8 cellular contexts compared by ENCODE assay signal in genomic region chr3:86990171-86990733, GRCh38. TPM values are rescaled to one million over a fixed set of nuclear protein-coding genes. Genes with fewer than 3 reads are reported as not detected.
DNase-seq lines count a peak whose midpoint lies in the region; ATAC-seq and TF ChIP-seq lines count a peak whose summit lies in the region.

No MANE protein-coding gene starts in this region.

- TF ChIP-seq POLR2A in adrenal gland (IDR thresholded peaks at IDR 0.05): no peak

- H3K36me3 ChIP-seq in BE2C (no peaks in the 10 kb centered on the region), duodenal mucosa (ENCODE audit: control insufficient read depth in 1 of 2, insufficient read depth in 2 of 2, low read length in 2 of 2) (no peaks in the 10 kb centered on the region), adrenal gland (replicated peaks in 1 of 2) (no peaks in the 10 kb centered on the region)

- intact Hi-C loops in adrenal gland (cut with DNase I): no loop called here

- H3K4me3 ChIP-seq in BE2C (ENCODE audit: low read depth, low read length) (peak overlapping the region; percentile 29), duodenal mucosa (ENCODE audit: low read depth in 1 of 2, low read length in 2 of 2) (peak overlapping the region; percentile 9 to 64), adrenal gland (peak overlapping the region in 1 of 4 donors; percentile 67)

- TF ChIP-seq CTCF in BE2C (IDR thresholded peaks at IDR 0.05; ENCODE audit: low read depth, low read length) (no peak), adrenal gland (IDR thresholded peaks at IDR 0.05) (no peak)

- H3K27ac ChIP-seq in duodenal mucosa (ENCODE audit: low read depth, low read length) (peak overlapping the region; percentile 50), adrenal gland (peak overlapping the region in 2 of 5 donors; percentile 65 to 80)

- H3K27me3 ChIP-seq in BE2C (peaks cover 70% of the 10 kb centered on the region), duodenal mucosa (ENCODE audit: control insufficient read depth in 1 of 2, insufficient read depth in 2 of 2, low read length in 2 of 2) (peaks cover 12 to 14% of the 10 kb centered on the region in 2 donors), adrenal gland (peaks cover 16% of the 10 kb centered on the region)

- DNase-seq in BE2C: no peak
- peak; percentile 56 for DNase-seq in myocyte (ENCODE audit: low read depth)
- no peak for DNase-seq in SHP77 (lab: John Stamatoyannopoulos, UW)
- DNase-seq in adrenal gland: no peak
- DNase-seq in NCI-H446 treated with DMSO at 0.1 percent for 48 hours (lab: John Stamatoyannopoulos, UW): no peak

- peak overlapping the region in 1 of 2 donors; percentile 30 for H3K9ac ChIP-seq in duodenal mucosa (ENCODE audit: low read depth in 1 of 2, low read length in 2 of 2)

- no peaks in the 10 kb centered on the region for H3K4me1 ChIP-seq in BE2C
- no peaks in the 10 kb centered on the region for H3K4me1 ChIP-seq in duodenal mucosa (ENCODE audit: control insufficient read depth in 1 of 2, insufficient read depth in 2 of 2, low read length in 2 of 2)
- H3K4me1 ChIP-seq in adrenal gland (replicated peaks in 1 of 2): no peaks in the 10 kb centered on the region

- 3 to 24% (median 5%) methylated on average over 6 to 27 of the region's 27 CpGs for WGBS in adrenal gland, 4 donors

- peak; percentile 22 for ATAC-seq in HG03432 (IDR thresholded peaks at IDR 0.05; ENCODE audit: unreplicated experiment)
- ATAC-seq in GM18870 (IDR thresholded peaks at IDR 0.05; ENCODE audit: unreplicated experiment): no peak

- no peaks in the 10 kb centered on the region for H3K9me3 ChIP-seq in BE2C
- no peaks in the 10 kb centered on the region for H3K9me3 ChIP-seq in duodenal mucosa (ENCODE audit: control insufficient read depth in 1 of 2, low read length in 2 of 2)
- no peaks in the 10 kb centered on the region for H3K9me3 ChIP-seq in adrenal gland (replicated peaks in 1 of 3)

RNA-seq across cellular contexts. Expression of gene VGLL3, which starts 0.7 kb away (rescaled TPM):
- 0.06 TPM for polyA plus RNA-seq in BE2C (2012; ENCODE audit: insufficient read depth, insufficient read length, low read depth)
- total RNA-seq in myocyte (63.1 and 69.8 TPM in 2 replicates), adrenal gland (10 to 100 TPM in 1 of 8 donors, 1 to 10 TPM in 7; 2.4 to 20.5 (median 5.5) TPM)
- 44.8 TPM for polyA plus RNA-seq in myocyte (2012)
- 1 to 10 TPM; 1.5 to 3.6 (median 1.5) TPM for polyA plus RNA-seq in adrenal gland
